Comparison of ENCODE assay signal across 8 cellular contexts in genomic region chr7:131664570-131664969, GRCh38.
"Had no signal": no experiment of that assay in that cellular context is flagged by ENCODE, and none has a peak within 500 bp of the region (broad histone marks: within the 10 kb centered on the region; RNA-seq: fewer than 3 reads in every experiment).

No MANE protein-coding gene starts in this region.

- FAIRE-seq: HTR-8/SVneo had no signal

- DNase-seq: GM23248, GOT3, H7, HFFc6, IMR-90 had no signal

- H3K36me3 ChIP-seq: HAP-1 had no signal

- H3K27ac ChIP-seq: GM23248 had no signal

- H3K4me1 ChIP-seq: HAP-1 had no signal

- H3K9me3 ChIP-seq: HAP-1 had no signal

- ATAC-seq: HCT116 had no signal

- H3K4me3 ChIP-seq: GM23248, HAP-1 had no signal

- H2AFZ ChIP-seq: GM23248 had no signal

- H3K9ac ChIP-seq: GM23248 had no signal
